ENCODE assay signal across 1 cellular context in genomic region chr6:2783188-2783957, GRCh38.
TF ChIP-seq lines count a peak whose summit lies in the region.

No MANE protein-coding gene starts in this region.

TF ChIP-seq in HEK293, 187 proteins besides CTCF, POLR2A, EP300 and RAD21 (continued from another document):
- TF ChIP-seq, protein P1, sequence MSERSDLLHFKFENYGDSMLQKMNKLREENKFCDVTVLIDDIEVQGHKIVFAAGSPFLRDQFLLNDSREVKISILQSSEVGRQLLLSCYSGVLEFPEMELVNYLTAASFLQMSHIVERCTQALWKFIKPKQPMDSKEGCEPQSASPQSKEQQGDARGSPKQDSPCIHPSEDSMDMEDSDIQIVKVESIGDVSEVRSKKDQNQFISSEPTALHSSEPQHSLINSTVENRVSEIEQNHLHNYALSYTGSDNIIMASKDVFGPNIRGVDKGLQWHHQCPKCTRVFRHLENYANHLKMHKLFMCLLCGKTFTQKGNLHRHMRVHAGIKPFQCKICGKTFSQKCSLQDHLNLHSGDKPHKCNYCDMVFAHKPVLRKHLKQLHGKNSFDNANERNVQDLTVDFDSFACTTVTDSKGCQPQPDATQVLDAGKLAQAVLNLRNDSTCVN (tag by site-specific recombination; optimal IDR thresholded peaks at IDR 0.05): no peak
